2 cellular contexts compared by ENCODE assay signal in genomic region chr1:25026304-25026703, GRCh38.
TF ChIP-seq lines count a peak whose summit lies in the region.

No MANE protein-coding gene starts in this region.

TF ChIP-seq in IMR-90, 13 proteins besides CTCF, POLR2A, EP300 and RAD21:
- TF ChIP-seq BHLHE40 (IDR thresholded peaks at IDR 0.05; ENCODE audit: low read depth, low read length), result no peak
- no peak for TF ChIP-seq ELK1 (IDR thresholded peaks at IDR 0.05; ENCODE audit: borderline replicate concordance, low read depth, low read length)
TF ChIP-seq in IMR-90: peak in this region for 0.

TF ChIP-seq in GM12878, 131 proteins besides CTCF, POLR2A, EP300 and RAD21:
- TF ChIP-seq CBX5 (IDR thresholded peaks at IDR 0.05; ENCODE audit: low read depth) (no peak), SUPT20H (IDR thresholded peaks at IDR 0.05; ENCODE audit: borderline replicate concordance, control insufficient read depth, low read depth, low read length) (no peak), ELK1 (IDR thresholded peaks at IDR 0.05; ENCODE audit: low read depth, low read length) (no peak), DPF2 (IDR thresholded peaks at IDR 0.05) (no peak), RBBP5 (conservative IDR thresholded peaks at IDR 0.05) (no peak), PAX8 (IDR thresholded peaks at IDR 0.05) (no peak), ZBED1 (IDR thresholded peaks at IDR 0.05; ENCODE audit: borderline replicate concordance) (no peak), SREBF2 (IDR thresholded peaks at IDR 0.05; ENCODE audit: low read length) (no peak), FOXM1 (IDR thresholded peaks at IDR 0.05; ENCODE audit: low read depth, low read length) (no peak), GATAD2B (conservative IDR thresholded peaks at IDR 0.05; ENCODE audit: low read depth) (no peak), MTA3 (IDR thresholded peaks at IDR 0.05; ENCODE audit: borderline replicate concordance, low read length) (no peak), POLR2AphosphoS5 (IDR thresholded peaks at IDR 0.05; ENCODE audit: low read length) (no peak), SMARCA5 (IDR thresholded peaks at IDR 0.05) (no peak)
- TF ChIP-seq, protein P1, sequence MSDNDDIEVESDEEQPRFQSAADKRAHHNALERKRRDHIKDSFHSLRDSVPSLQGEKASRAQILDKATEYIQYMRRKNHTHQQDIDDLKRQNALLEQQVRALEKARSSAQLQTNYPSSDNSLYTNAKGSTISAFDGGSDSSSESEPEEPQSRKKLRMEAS (IDR thresholded peaks at IDR 0.05; ENCODE audit: low read depth, low read length), result no peak
- TF ChIP-seq, protein P2, sequence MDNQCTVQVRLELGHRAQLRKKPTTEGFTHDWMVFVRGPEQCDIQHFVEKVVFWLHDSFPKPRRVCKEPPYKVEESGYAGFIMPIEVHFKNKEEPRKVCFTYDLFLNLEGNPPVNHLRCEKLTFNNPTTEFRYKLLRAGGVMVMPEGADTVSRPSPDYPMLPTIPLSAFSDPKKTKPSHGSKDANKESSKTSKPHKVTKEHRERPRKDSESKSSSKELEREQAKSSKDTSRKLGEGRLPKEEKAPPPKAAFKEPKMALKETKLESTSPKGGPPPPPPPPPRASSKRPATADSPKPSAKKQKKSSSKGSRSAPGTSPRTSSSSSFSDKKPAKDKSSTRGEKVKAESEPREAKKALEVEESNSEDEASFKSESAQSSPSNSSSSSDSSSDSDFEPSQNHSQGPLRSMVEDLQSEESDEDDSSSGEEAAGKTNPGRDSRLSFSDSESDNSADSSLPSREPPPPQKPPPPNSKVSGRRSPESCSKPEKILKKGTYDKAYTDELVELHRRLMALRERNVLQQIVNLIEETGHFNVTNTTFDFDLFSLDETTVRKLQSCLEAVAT (IDR thresholded peaks at IDR 0.05), result no peak
- TF ChIP-seq, protein P3, sequence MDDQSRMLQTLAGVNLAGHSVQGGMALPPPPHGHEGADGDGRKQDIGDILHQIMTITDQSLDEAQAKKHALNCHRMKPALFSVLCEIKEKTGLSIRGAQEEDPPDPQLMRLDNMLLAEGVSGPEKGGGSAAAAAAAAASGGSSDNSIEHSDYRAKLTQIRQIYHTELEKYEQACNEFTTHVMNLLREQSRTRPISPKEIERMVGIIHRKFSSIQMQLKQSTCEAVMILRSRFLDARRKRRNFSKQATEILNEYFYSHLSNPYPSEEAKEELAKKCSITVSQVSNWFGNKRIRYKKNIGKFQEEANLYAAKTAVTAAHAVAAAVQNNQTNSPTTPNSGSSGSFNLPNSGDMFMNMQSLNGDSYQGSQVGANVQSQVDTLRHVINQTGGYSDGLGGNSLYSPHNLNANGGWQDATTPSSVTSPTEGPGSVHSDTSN (IDR thresholded peaks at IDR 0.05; ENCODE audit: insufficient replicate concordance, low read depth, low read length), result no peak
